2 cellular contexts compared by ENCODE assay signal in the genomic region with DNA sequence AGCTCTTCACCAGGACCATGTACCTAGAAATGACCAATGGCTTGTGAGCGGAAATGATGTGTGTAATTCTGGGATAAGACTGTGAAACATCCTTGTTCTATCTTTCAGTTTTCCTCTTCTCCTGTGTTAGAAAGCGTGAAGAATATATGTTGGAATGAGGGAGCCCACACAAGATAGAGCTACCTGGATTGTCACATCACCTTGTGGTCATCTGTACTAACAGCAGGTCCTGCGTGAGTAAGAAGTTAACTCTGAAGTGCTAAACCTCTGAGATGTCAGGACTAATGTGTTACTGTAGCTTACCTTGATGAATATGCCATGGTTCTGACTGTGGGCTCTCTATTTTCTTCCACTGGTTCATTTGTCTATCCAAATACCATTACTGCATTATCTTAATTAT.
TF ChIP-seq lines count a peak whose summit lies in the region.

No MANE protein-coding gene starts in this region.

TF ChIP-seq in HCT116, 20 proteins besides CTCF, POLR2A, EP300 and RAD21:
- TF ChIP-seq CEBPB (IDR thresholded peaks at IDR 0.05; ENCODE audit: low read depth) (no peak), TCF7L2 (IDR thresholded peaks at IDR 0.05; ENCODE audit: borderline replicate concordance, extremely low read depth, insufficient read depth, insufficient read length) (no peak), ZBTB33 (IDR thresholded peaks at IDR 0.05; ENCODE audit: extremely low read depth, insufficient replicate concordance, low read length) (no peak), EZH2phosphoT487 (IDR thresholded peaks at IDR 0.05; ENCODE audit: borderline replicate concordance) (no peak), SP1 (IDR thresholded peaks at IDR 0.05; ENCODE audit: low read depth) (no peak), EZH2 (IDR thresholded peaks at IDR 0.05) (no peak), EGR1 (IDR thresholded peaks at IDR 0.05; ENCODE audit: low read depth) (no peak), YY1 (IDR thresholded peaks at IDR 0.05; ENCODE audit: extremely low read depth, insufficient replicate concordance, low read depth, low read length) (no peak), ZNF274 (IDR thresholded peaks at IDR 0.05; ENCODE audit: low read depth, low read length) (no peak), CBX3 (IDR thresholded peaks at IDR 0.05; ENCODE audit: low read depth) (no peak), SRF (IDR thresholded peaks at IDR 0.05; ENCODE audit: low read depth) (no peak), JUND (IDR thresholded peaks at IDR 0.05) (no peak), FOSL1 (IDR thresholded peaks at IDR 0.05; ENCODE audit: low read depth) (no peak), MAX (IDR thresholded peaks at IDR 0.05) (no peak), SIN3A (IDR thresholded peaks at IDR 0.05; ENCODE audit: low read depth) (no peak), POLR2AphosphoS5 (IDR thresholded peaks at IDR 0.05; ENCODE audit: low read depth, low read length) (no peak)
- TF ChIP-seq, protein P1, sequence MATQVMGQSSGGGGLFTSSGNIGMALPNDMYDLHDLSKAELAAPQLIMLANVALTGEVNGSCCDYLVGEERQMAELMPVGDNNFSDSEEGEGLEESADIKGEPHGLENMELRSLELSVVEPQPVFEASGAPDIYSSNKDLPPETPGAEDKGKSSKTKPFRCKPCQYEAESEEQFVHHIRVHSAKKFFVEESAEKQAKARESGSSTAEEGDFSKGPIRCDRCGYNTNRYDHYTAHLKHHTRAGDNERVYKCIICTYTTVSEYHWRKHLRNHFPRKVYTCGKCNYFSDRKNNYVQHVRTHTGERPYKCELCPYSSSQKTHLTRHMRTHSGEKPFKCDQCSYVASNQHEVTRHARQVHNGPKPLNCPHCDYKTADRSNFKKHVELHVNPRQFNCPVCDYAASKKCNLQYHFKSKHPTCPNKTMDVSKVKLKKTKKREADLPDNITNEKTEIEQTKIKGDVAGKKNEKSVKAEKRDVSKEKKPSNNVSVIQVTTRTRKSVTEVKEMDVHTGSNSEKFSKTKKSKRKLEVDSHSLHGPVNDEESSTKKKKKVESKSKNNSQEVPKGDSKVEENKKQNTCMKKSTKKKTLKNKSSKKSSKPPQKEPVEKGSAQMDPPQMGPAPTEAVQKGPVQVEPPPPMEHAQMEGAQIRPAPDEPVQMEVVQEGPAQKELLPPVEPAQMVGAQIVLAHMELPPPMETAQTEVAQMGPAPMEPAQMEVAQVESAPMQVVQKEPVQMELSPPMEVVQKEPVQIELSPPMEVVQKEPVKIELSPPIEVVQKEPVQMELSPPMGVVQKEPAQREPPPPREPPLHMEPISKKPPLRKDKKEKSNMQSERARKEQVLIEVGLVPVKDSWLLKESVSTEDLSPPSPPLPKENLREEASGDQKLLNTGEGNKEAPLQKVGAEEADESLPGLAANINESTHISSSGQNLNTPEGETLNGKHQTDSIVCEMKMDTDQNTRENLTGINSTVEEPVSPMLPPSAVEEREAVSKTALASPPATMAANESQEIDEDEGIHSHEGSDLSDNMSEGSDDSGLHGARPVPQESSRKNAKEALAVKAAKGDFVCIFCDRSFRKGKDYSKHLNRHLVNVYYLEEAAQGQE (IDR thresholded peaks at IDR 0.05; ENCODE audit: low read depth) = no peak
- TF ChIP-seq, protein P2, sequence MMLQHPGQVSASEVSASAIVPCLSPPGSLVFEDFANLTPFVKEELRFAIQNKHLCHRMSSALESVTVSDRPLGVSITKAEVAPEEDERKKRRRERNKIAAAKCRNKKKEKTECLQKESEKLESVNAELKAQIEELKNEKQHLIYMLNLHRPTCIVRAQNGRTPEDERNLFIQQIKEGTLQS (IDR thresholded peaks at IDR 0.05) = no peak
TF ChIP-seq in HCT116: peak in this region for 0.

TF ChIP-seq in HepG2, 621 proteins besides CTCF, POLR2A, EP300 and RAD21:
- TF ChIP-seq ZFP36 (IDR thresholded peaks at IDR 0.05; ENCODE audit: borderline replicate concordance, low read depth, low read length, partially characterized antibody) = no peak
- TF ChIP-seq ARHGAP35 (CRISPR knock-in tag; IDR thresholded peaks at IDR 0.05; ENCODE audit: borderline replicate concordance) = no peak
